8 cellular contexts compared by ENCODE assay signal in genomic region chr19:47305309-47305751, GRCh38.
A peak's percentile ranks its signal among the peaks of the same experiment; 100 is the strongest.
DNase-seq lines count a peak whose midpoint lies in the region; TF ChIP-seq lines count a peak whose summit lies in the region.

No MANE protein-coding gene starts in this region.

- peaks cover 42% of the 10 kb centered on the region for H3K4me1 ChIP-seq in DOHH2 (ENCODE audit: control insufficient read depth, low read length)

- H3K9me2 ChIP-seq in DOHH2 (replicated peaks; ENCODE audit: control insufficient read depth, low read length) (no peaks in the 10 kb centered on the region), SU-DHL-6 (replicated peaks; ENCODE audit: insufficient read depth, low read length) (no peaks in the 10 kb centered on the region)

- H3K79me2 ChIP-seq in DOHH2 (ENCODE audit: control insufficient read depth, low read length) (no peaks in the 10 kb centered on the region), SU-DHL-6 (ENCODE audit: insufficient read depth, low read length) (no peaks in the 10 kb centered on the region)

- DNase-seq in amniotic epithelial cell (ENCODE audit: low read depth) (peak; percentile 85), iPS DF 4.7 (ENCODE audit: extremely low read depth, low spot score) (peak; percentile 60), smooth muscle cell of the brain vasculature (ENCODE audit: low read depth, low spot score) (peak; percentile 61), NCI-H526 treated with DMSO at 0.1 percent for 48 hours (lab: John Stamatoyannopoulos, UW) (no peak)
- no peak for DNase-seq in NK-92 treated with Interleukin-12 subunit alpha and Interleukin-12 subunit beta, amount 100 ng/mL, for 24 hours (lab: John Stamatoyannopoulos, UW)

- H3K27me3 ChIP-seq in DOHH2 (ENCODE audit: control insufficient read depth, low read length) = peaks cover 15% of the 10 kb centered on the region; the same call in 1 of the 2 replicates
- H3K27me3 ChIP-seq in SU-DHL-6 (ENCODE audit: low read length) = 0 out of 2 replicates have a peak, but pooled peaks cover 3% of the 10 kb centered on the region

- H3F3A ChIP-seq in DOHH2 (ENCODE audit: control insufficient read depth, insufficient read depth) = peaks cover 2% of the 10 kb centered on the region; the same call in 1 of the 2 replicates
- no peaks in the 10 kb centered on the region for H3F3A ChIP-seq in SU-DHL-6 (ENCODE audit: insufficient read depth)

- no peak overlapping the region for H3K9ac ChIP-seq in SU-DHL-6 (ENCODE audit: low read length)

- H3K9me3 ChIP-seq in DOHH2 (ENCODE audit: control insufficient read depth, insufficient read depth, low read length) = no peaks in the 10 kb centered on the region
- no peaks in the 10 kb centered on the region for H3K9me3 ChIP-seq in SU-DHL-6 (ENCODE audit: insufficient read depth, low read length)

- H3K4me2 ChIP-seq in DOHH2 (ENCODE audit: low read length) (peak overlapping the region; percentile 51), SU-DHL-6 (ENCODE audit: low read depth, low read length, poor library complexity, severe bottlenecking) (no peak overlapping the region)

- H4K20me1 ChIP-seq in DOHH2 (ENCODE audit: control insufficient read depth, insufficient read depth, low read depth, low read length) (no peaks in the 10 kb centered on the region), SU-DHL-6 (ENCODE audit: low read depth, low read length) (no peaks in the 10 kb centered on the region)

- H3K4me3 ChIP-seq in DOHH2 (ENCODE audit: low read length) (peak overlapping the region; percentile 6; the same call in 1 of the 2 replicates), SU-DHL-6 (ENCODE audit: insufficient read depth, low read length, poor library complexity, severe bottlenecking) (no peak overlapping the region)

- no peaks in the 10 kb centered on the region for H3K36me3 ChIP-seq in DOHH2 (ENCODE audit: control insufficient read depth, low read length)
- H3K36me3 ChIP-seq in SU-DHL-6 (ENCODE audit: low read length) = no peaks in the 10 kb centered on the region

- H3K27ac ChIP-seq in DOHH2 (ENCODE audit: low read depth, low read length) (no peak overlapping the region), SU-DHL-6 (ENCODE audit: low read depth, low read length) (no peak overlapping the region)

- TF ChIP-seq CTCF in DOHH2 (IDR thresholded peaks at IDR 0.05; ENCODE audit: low read depth, low read length, poor library complexity, severe bottlenecking) (peak; percentile 98), LNCAP (IDR thresholded peaks at IDR 0.05) (peak; percentile 77), SU-DHL-6 (IDR thresholded peaks at IDR 0.05; ENCODE audit: insufficient read depth, low read length, poor library complexity, severe bottlenecking) (peak; percentile 94)

- H2AFZ ChIP-seq in SU-DHL-6 (ENCODE audit: low read depth, low read length, severe bottlenecking) = no peak overlapping the region

Comparison
In these comparisons a context has a peak if more than half of its experiments do, and no peak if none do; other contexts are left out.
1. DNase-seq: peak in amniotic epithelial cell (single experiment), iPS DF 4.7 (single experiment) and smooth muscle cell of the brain vasculature (single experiment); none in NK-92 treated with Interleukin-12 subunit alpha and Interleukin-12 subunit beta, amount 100 ng/mL, for 24 hours (single experiment) and NCI-H526 treated with DMSO at 0.1 percent for 48 hours (single experiment).
2. Peak in every context shown above with its lines, with median percentiles within 50 percentile points of each other: CTCF ChIP-seq.